In the genomic region with DNA sequence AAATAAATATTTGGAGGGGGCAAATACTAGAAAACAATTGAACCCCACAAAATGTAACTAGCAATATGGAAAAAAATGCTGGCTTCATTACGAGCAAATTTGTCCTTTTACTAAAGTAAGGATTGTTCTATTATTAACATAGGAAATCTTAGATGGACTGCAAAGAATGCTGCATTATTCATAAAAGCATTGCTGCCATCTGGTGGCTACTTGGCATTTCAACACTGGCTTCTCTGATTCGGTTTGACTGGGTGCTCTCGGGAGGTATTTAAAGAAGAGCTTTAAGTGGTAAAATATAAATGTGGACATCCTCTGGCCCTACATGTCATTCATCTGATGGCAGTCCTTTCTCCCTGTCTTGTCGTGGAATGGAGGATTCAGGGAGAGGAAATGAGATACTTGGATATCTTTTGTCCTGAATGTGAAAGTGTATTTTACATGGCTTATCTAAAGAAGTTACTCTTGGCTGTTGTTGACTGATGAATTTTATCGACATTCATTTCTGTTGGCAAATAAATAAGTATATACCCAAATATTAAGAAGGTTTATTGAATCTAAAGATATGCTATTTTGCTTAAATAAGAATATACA, we compare ENCODE assay signal across 8 cellular contexts.
DNase-seq lines count a peak whose midpoint lies in the region; ATAC-seq lines count a peak whose summit lies in the region.

No MANE protein-coding gene starts in this region.

- H3K4me2 ChIP-seq in skeletal muscle satellite cell (ENCODE audit: low read length): peak overlapping the region; percentile 79

- H3K4me1 ChIP-seq in skeletal muscle satellite cell (ENCODE audit: control insufficient read depth, insufficient read depth, low read length): peaks cover 8% of the 10 kb centered on the region

- H3K9ac ChIP-seq in skeletal muscle satellite cell (ENCODE audit: low read depth, low read length): peak overlapping the region; percentile 22

- DNase-seq in DMS79 treated with DMSO at 0.1 percent for 48 hours (lab: John Stamatoyannopoulos, UW) (peak; percentile 27), H4 (ENCODE audit: low spot score) (peak; percentile 56), NCI-H1092 treated with DMSO at 0.1 percent for 48 hours (lab: John Stamatoyannopoulos, UW) (peak; percentile 44), amygdala (lab: John Stamatoyannopoulos, UW) (peak in 39 of 56 donors; percentile 0 to 76 (median 12)), hepatic stellate cell (ENCODE audit: low spot score) (peak; percentile 8)

- no peak for ATAC-seq in HG03025 (IDR thresholded peaks at IDR 0.05; ENCODE audit: low FRiP score, unreplicated experiment)

- H3K4me3 Mint-ChIP-seq in T-helper 1 cell treated with Interleukin-12 subunit alpha and Interleukin-12 subunit beta and Interleukin-4 antibody, amounts not matched to agents 30 μg/mL and 1 μg/mL, for 36 hours: peak overlapping the region; percentile 75

- H3K9me3 Mint-ChIP-seq in T-helper 1 cell treated with Interleukin-12 subunit alpha and Interleukin-12 subunit beta and Interleukin-4 antibody, amounts not matched to agents 30 μg/mL and 1 μg/mL, for 36 hours: peaks cover 12% of the 10 kb centered on the region

- no peaks in the 10 kb centered on the region for H3K27me3 Mint-ChIP-seq in T-helper 1 cell treated with Interleukin-12 subunit alpha and Interleukin-12 subunit beta and Interleukin-4 antibody, amounts not matched to agents 30 μg/mL and 1 μg/mL, for 36 hours (ENCODE audit: low read depth)

- H3K27ac Mint-ChIP-seq in T-helper 1 cell treated with Interleukin-12 subunit alpha and Interleukin-12 subunit beta and Interleukin-4 antibody, amounts not matched to agents 30 μg/mL and 1 μg/mL, for 36 hours: peak overlapping the region; percentile 93

- no peaks in the 10 kb centered on the region for H3K27me3 ChIP-seq in skeletal muscle satellite cell (ENCODE audit: control insufficient read depth, insufficient read depth, low read length)

- H3K36me3 Mint-ChIP-seq in T-helper 1 cell treated with Interleukin-12 subunit alpha and Interleukin-12 subunit beta and Interleukin-4 antibody, amounts not matched to agents 30 μg/mL and 1 μg/mL, for 36 hours (ENCODE audit: low read depth): peaks cover 18% of the 10 kb centered on the region

- no peaks in the 10 kb centered on the region for H3K9me3 ChIP-seq in skeletal muscle satellite cell (replicated peaks; ENCODE audit: low read length)

- H3K36me3 ChIP-seq in skeletal muscle satellite cell (ENCODE audit: insufficient read depth, low read length): no peaks in the 10 kb centered on the region

- peak overlapping the region; percentile 45 for H3K4me3 ChIP-seq in skeletal muscle satellite cell (ENCODE audit: low read length)

- H3K4me1 Mint-ChIP-seq in T-helper 1 cell treated with Interleukin-12 subunit alpha and Interleukin-12 subunit beta and Interleukin-4 antibody, amounts not matched to agents 30 μg/mL and 1 μg/mL, for 36 hours (ENCODE audit: low read depth): peaks cover 56% of the 10 kb centered on the region
